Comparison of ENCODE assay signal across 20 cellular contexts in the genomic region with DNA sequence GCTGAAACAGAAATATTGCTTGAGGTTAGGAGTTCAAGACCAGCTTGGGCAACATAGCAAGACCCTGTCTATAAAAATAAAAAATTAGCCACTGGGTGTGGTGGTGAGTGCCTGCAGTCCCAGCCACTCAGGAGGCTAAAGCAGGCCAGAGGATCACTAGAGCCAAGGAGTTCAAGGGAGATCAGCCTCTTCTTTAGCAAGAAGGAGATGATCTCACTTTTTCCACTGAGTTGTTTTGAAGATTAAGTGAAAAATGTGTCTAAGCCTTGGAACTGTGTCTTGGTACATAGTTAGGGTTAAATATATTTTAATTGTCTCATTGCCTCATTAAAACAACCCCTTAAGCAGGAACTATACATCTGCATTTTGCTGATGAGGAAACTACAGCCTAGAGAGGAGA.
"Had no signal": no experiment of that assay in that cellular context is flagged by ENCODE, and none has a peak within 500 bp of the region (broad histone marks: within the 10 kb centered on the region; RNA-seq: fewer than 3 reads in every experiment).

No MANE protein-coding gene starts in this region.

- ATAC-seq: Panc1 had no signal

- DNase-seq: KBM-7, MV-4-11, NCI-H1048, NCI-H1105 treated with DMSO at 0.1 percent for 48 hours, NCI-H1436, NCI-H187, NCI-H2029, NCI-H2081 treated with DMSO at 0.1 percent for 48 hours, NCI-H2171, NCI-H226, NCI-H446, NCI-H510A, NCI-H524 treated with DMSO at 0.1 percent for 48 hours, NCI-H69, NCI-H774, SHP77, SK-N-SH, SW 1271 had no signal

- H3K27ac ChIP-seq: RWPE1 had no signal

- H3K9ac ChIP-seq: SK-N-SH had no signal

- H3K9me3 ChIP-seq: SK-N-SH had no signal

- H3K9me2 ChIP-seq: SK-N-SH had no signal

- H3K4me2 ChIP-seq: SK-N-SH had no signal
